In genomic region chr6:97280766-97281165, GRCh38 we compare ENCODE assay signal across 17 cellular contexts. TPM values are rescaled to one million over a fixed set of nuclear protein-coding genes. Genes with fewer than 3 reads are reported as not detected.
DNase-seq lines count a peak whose midpoint lies in the region; ATAC-seq and TF ChIP-seq lines count a peak whose summit lies in the region.
"Had no signal": no experiment of that assay in that cellular context is flagged by ENCODE, and none has a peak within 500 bp of the region (broad histone marks: within the 10 kb centered on the region; RNA-seq: fewer than 3 reads in every experiment).

No MANE protein-coding gene starts in this region.

- H3K79me2 ChIP-seq in fibroblast of lung (ENCODE audit: control insufficient read depth, insufficient read depth, low read length): peaks cover 18% of the 10 kb centered on the region
- H3K79me2 ChIP-seq: parathyroid adenoma had no signal

- H3K9me3 ChIP-seq in A673 (ENCODE audit: low read depth, low read length, poor library complexity, severe bottlenecking) (no peaks in the 10 kb centered on the region), SK-N-MC (ENCODE audit: low read depth, low read length) (no peaks in the 10 kb centered on the region), fibroblast of lung (ENCODE audit: control insufficient read depth, insufficient read depth, low read depth, low read length) (no peaks in the 10 kb centered on the region), Peyer's patch (no peaks in the 10 kb centered on the region)
- H3K9me3 ChIP-seq: lower lobe of right lung had no signal

- ATAC-seq in GM21529 (IDR thresholded peaks at IDR 0.05; ENCODE audit: unreplicated experiment): no peak
- no peak for ATAC-seq in left lobe of liver
- ATAC-seq: esophagus mucosa, lower lobe of right lung had no signal

- H3K27ac ChIP-seq in A673 (ENCODE audit: low read depth, low read length, poor library complexity, severe bottlenecking): no peak overlapping the region
- no peak overlapping the region for H3K27ac ChIP-seq in SK-N-MC
- no peak overlapping the region for H3K27ac ChIP-seq in fibroblast of lung (ENCODE audit: insufficient read depth, low read length)
- no peak overlapping the region for H3K27ac ChIP-seq in Peyer's patch
- H3K27ac ChIP-seq: lower lobe of right lung, parathyroid adenoma had no signal

- H2AFZ ChIP-seq in fibroblast of lung (ENCODE audit: low read length): no peak overlapping the region
- H2AFZ ChIP-seq: parathyroid adenoma had no signal

- peaks cover 52% of the 10 kb centered on the region for H3K36me3 ChIP-seq in A673 (ENCODE audit: insufficient read depth, low read length, poor library complexity, severe bottlenecking)
- H3K36me3 ChIP-seq in SK-N-MC (ENCODE audit: insufficient read depth, low read length): peaks cover 59% of the 10 kb centered on the region
- H3K36me3 ChIP-seq in fibroblast of lung (ENCODE audit: control insufficient read depth, insufficient read depth, low read length): no peaks in the 10 kb centered on the region
- no peaks in the 10 kb centered on the region for H3K36me3 ChIP-seq in Peyer's patch

- peak overlapping the region; percentile 7 for H3K4me2 ChIP-seq in fibroblast of lung (ENCODE audit: extremely low read depth, insufficient read depth, low read length)

- H4K20me1 ChIP-seq in fibroblast of lung (ENCODE audit: control insufficient read depth, extremely low read depth, insufficient read depth, low read length): no peaks in the 10 kb centered on the region

- no peaks in the 10 kb centered on the region for H3K27me3 ChIP-seq in A673 (replicated peaks; ENCODE audit: insufficient read depth, low read depth, low read length, poor library complexity)
- H3K27me3 ChIP-seq in fibroblast of lung (ENCODE audit: control insufficient read depth, insufficient read depth, low read length): no peaks in the 10 kb centered on the region
- H3K27me3 ChIP-seq in Peyer's patch: no peaks in the 10 kb centered on the region

- H3K4me3 ChIP-seq in A673 (ENCODE audit: low read depth, low read length, poor library complexity, severe bottlenecking): peak overlapping the region; percentile 76
- peak overlapping the region; percentile 97; the same call in 1 of the 2 replicates for H3K4me3 ChIP-seq in GM08714 (ENCODE audit: low read length)
- H3K4me3 ChIP-seq in SK-N-MC: peak overlapping the region; percentile 99
- peak overlapping the region in 1 of 4 experiments; percentile 95 for H3K4me3 ChIP-seq in fibroblast of lung (replicated peaks in 1 of 4; ENCODE audit: control extremely low read depth in 1 of 4, insufficient read depth in 1 of 4, low read depth in 3 of 4, low read length in 4 of 4)
- H3K4me3 ChIP-seq in Peyer's patch: no peak overlapping the region
- H3K4me3 ChIP-seq: lower lobe of right lung had no signal

- CTCF ChIA-PET in A673 (lab: Charles Lee): no interaction called here

- intact Hi-C loops in A673 (cut with micrococcal nuclease; ENCODE audit: unreplicated experiment): no loop called here

- TF ChIP-seq POLR2A in Peyer's patch (IDR thresholded peaks at IDR 0.05): no peak

- TF ChIP-seq CTCF in A673 (conservative IDR thresholded peaks at IDR 0.05; ENCODE audit: low read depth, low read length) (no peak), fibroblast of lung (conservative IDR thresholded peaks at IDR 0.05 in 1 of 2, IDR thresholded peaks at IDR 0.05 in 1 of 2; ENCODE audit: low read depth in 1 of 2, low read length in 2 of 2) (no peak), Peyer's patch (IDR thresholded peaks at IDR 0.05) (no peak)

- BruUV-seq in A673 (replicated peaks; lab: Mats Ljungman, UMichigan): no TSS peak

- no peak for DNase-seq in A673 (ENCODE audit: low spot score)
- DNase-seq in SK-N-MC (ENCODE audit: low read depth, low spot score): no peak
- DNase-seq in fibroblast of lung (ENCODE audit: low read depth in 2 of 2): no peak
- DNase-seq in left lobe of liver (ENCODE audit: low spot score): no peak
- no peak for DNase-seq in anterior cingulate cortex (lab: John Stamatoyannopoulos, UW)
- DNase-seq in Peyer's patch: no peak
- DNase-seq: CD4-positive, alpha-beta memory T cell; hypothalamus; lower lobe of right lung; NCI-H187; NCI-H69; SHP77; stimulated activated CD4-positive, alpha-beta T cell treated with anti-CD3 and anti-CD28 coated beads, Interleukin-1b, Interleukin-23, amount 100 ng/mL, for 48 hours had no signal

- H3K9ac ChIP-seq in SK-N-MC (ENCODE audit: insufficient read length) (peak overlapping the region; percentile 98), fibroblast of lung (ENCODE audit: insufficient read depth, low read length) (no peak overlapping the region)
- H3K9ac ChIP-seq: parathyroid adenoma had no signal

- POLR2A ChIA-PET in A673 (lab: Charles Lee; ENCODE audit: low non-redundant PET): no interaction called here

- peaks cover 13% of the 10 kb centered on the region for H3K4me1 ChIP-seq in A673 (ENCODE audit: insufficient read depth, low read length, poor library complexity, severe bottlenecking)
- no peaks in the 10 kb centered on the region for H3K4me1 ChIP-seq in fibroblast of lung (ENCODE audit: control insufficient read depth, extremely low read depth, insufficient read depth, low read length)
- H3K4me1 ChIP-seq in Peyer's patch: peaks cover 0 to 10% (median 0%) of the 10 kb centered on the region in 4 donors
- H3K4me1 ChIP-seq: parathyroid adenoma had no signal

RNA-seq across cellular contexts. Expression of gene MMS22L, which starts 2.2 kb away (rescaled TPM):
- 57.6 and 59.2 TPM in 2 replicates for total RNA-seq in A673 (2021)
- total RNA-seq in fibroblast of lung: 6.2 and 11.1 TPM in 2 replicates
- polyA plus RNA-seq in fibroblast of lung: 9.5 and 14.8 TPM in 2 replicates
- polyA plus RNA-seq in fibroblast of lung (2012): 4.9 and 6.7 TPM in 2 replicates
- 2.4 and 3.4 TPM in 2 replicates for polyA minus RNA-seq in fibroblast of lung (ENCODE audit: low replicate concordance)
- 1.5 TPM for total RNA-seq in left lobe of liver
- 10 to 100 TPM in 2 of 4 donors, 1 to 10 TPM in 2; 7.7 to 26.4 (median 12.1) TPM for total RNA-seq in Peyer's patch

Comparison
In these comparisons a context has a peak if more than half of its experiments do, and no peak if none do; other contexts are left out.
1. H3K4me3 ChIP-seq: peak in A673 (single experiment), GM08714 (single experiment) and SK-N-MC (single experiment); none in Peyer's patch (0 of 4).